Comparison of ENCODE assay signal across 6 cellular contexts in genomic region chr19:7052896-7053295, GRCh38. TPM values are rescaled to one million over a fixed set of nuclear protein-coding genes. Genes with fewer than 3 reads are reported as not detected.
"Had no signal": no experiment of that assay in that cellular context is flagged by ENCODE, and none has a peak within 500 bp of the region (broad histone marks: within the 10 kb centered on the region; RNA-seq: fewer than 3 reads in every experiment).

No MANE protein-coding gene starts in this region.

RNA-seq across cellular contexts. Expression of gene MBD3L2, which starts 3.8 kb away (rescaled TPM):
- total RNA-seq: GM23248, H4, H7, HepG2, HFFc6, HT1080 had no signal

RNA-seq across cellular contexts. Expression of gene MBD3L3, which starts 5.6 kb away (rescaled TPM):
- total RNA-seq: GM23248, H4, H7, HepG2, HFFc6, HT1080 had no signal

RNA-seq across cellular contexts. Expression of gene MBD3L4, which starts 12.9 kb away (rescaled TPM):
- total RNA-seq: GM23248, H4, H7, HepG2, HFFc6, HT1080 had no signal

RNA-seq across cellular contexts. Expression of gene MBD3L5, which starts 22.5 kb away (rescaled TPM):
- total RNA-seq: GM23248, H4, H7, HepG2, HFFc6, HT1080 had no signal
